Comparison of ENCODE assay signal across 13 cellular contexts in the genomic region with DNA sequence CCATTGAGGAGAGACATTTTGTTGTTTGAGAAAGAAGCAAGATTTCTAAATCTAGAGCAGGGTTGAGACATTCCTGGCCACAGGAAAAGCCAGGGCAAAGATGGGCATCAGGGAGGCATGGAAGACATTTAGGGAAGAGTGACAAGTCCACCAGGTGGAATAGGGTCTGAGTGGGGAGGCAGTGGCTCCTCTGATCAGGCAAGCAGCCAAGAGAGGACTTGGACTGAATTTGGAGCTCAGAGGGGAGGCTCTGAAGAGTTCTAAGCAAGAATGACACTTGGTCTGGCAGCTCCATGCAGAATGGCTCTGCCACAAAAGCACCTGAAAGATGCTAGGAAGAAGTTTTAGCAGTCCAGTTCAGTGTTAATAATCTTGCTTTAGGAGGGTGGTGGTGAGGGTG.
DNase-seq lines count a peak whose midpoint lies in the region; ATAC-seq and TF ChIP-seq lines count a peak whose summit lies in the region.
"Had no signal": no experiment of that assay in that cellular context is flagged by ENCODE, and none has a peak within 500 bp of the region (broad histone marks: within the 10 kb centered on the region; RNA-seq: fewer than 3 reads in every experiment).

No MANE protein-coding gene starts in this region.

- no peak for ATAC-seq in activated CD8-positive, alpha-beta T cell treated with anti-CD3 and anti-CD28 coated beads, Interleukin-2, amount 10 ng/mL, durations not matched to agents 7 days and 5 days
- ATAC-seq in upper lobe of right lung (no peak), HG02840 (IDR thresholded peaks at IDR 0.05; ENCODE audit: low FRiP score, unreplicated experiment) (no peak)

- CTCF ChIA-PET in activated naive CD4-positive, alpha-beta T cell treated with anti-CD3 and anti-CD28 coated beads for 36 hours (lab: Charles Lee), result interaction anchor here (0.6 to 1.7 kb wide), 7 partner anchors 9 to 239 kb away, joined by 3 to 5 read pairs (median 3); no protein-coding TSS in a partner anchor
- CTCF ChIA-PET in activated CD8-positive, alpha-beta T cell treated with anti-CD3 and anti-CD28 coated beads, Interleukin-2, amount 10 ng/mL, durations not matched to agents 7 days and 5 days (lab: Charles Lee), result interaction anchor here (1.0 to 2.9 kb wide), 13 partner anchors 9 to 493 kb away, joined by 3 to 22 read pairs (median 4); a partner anchor contains a TSS

- H3K4me1 ChIP-seq in muscle layer of duodenum (ENCODE audit: control insufficient read depth in 1 of 2, insufficient read depth in 2 of 2, low read length in 2 of 2) (peaks cover 0 to 9% of the 10 kb centered on the region in 2 donors), upper lobe of right lung (peaks cover 2% of the 10 kb centered on the region)

- no peak overlapping the region for H3K4me3 Mint-ChIP-seq in activated naive CD4-positive, alpha-beta T cell treated with anti-CD3 and anti-CD28 coated beads for 36 hours
- no peak overlapping the region for H3K4me3 Mint-ChIP-seq in activated CD8-positive, alpha-beta T cell treated with anti-CD3 and anti-CD28 coated beads, Interleukin-2, amount 10 ng/mL, durations not matched to agents 7 days and 5 days

- no peaks in the 10 kb centered on the region for H3K27me3 Mint-ChIP-seq in activated naive CD4-positive, alpha-beta T cell treated with anti-CD3 and anti-CD28 coated beads for 36 hours (ENCODE audit: low read depth)
- no peaks in the 10 kb centered on the region for H3K27me3 Mint-ChIP-seq in activated CD8-positive, alpha-beta T cell treated with anti-CD3 and anti-CD28 coated beads, Interleukin-2, amount 10 ng/mL, durations not matched to agents 7 days and 5 days (ENCODE audit: low read depth)

- DNase-seq in activated naive CD4-positive, alpha-beta T cell treated with anti-CD3 and anti-CD28 coated beads for 36 hours, result no peak
- DNase-seq in activated naive CD4-positive, alpha-beta T cell treated with Interleukin-2 at 50 U/mL for 16 hours, result no peak
- DNase-seq in activated CD8-positive, alpha-beta T cell treated with anti-CD3 and anti-CD28 coated beads, Interleukin-2, amount 10 ng/mL, durations not matched to agents 7 days and 5 days, result no peak
- no peak for DNase-seq in upper lobe of right lung
- DNase-seq in GM19238 (ENCODE audit: insufficient read length, low spot score), result no peak
- no peak for DNase-seq in GM03348 (ENCODE audit: low spot score)
- DNase-seq: activated effector memory CD4-positive, alpha-beta T cell treated with Interleukin-2 at 50 U/mL for 16 hours; NCI-H2081; NCI-H774; RPMI8226; stimulated activated CD4-positive, alpha-beta T cell treated with anti-CD3 and anti-CD28 coated beads, Interleukin-15, amount 100 ng/mL, for 24 hours had no signal

- H3K4me3 ChIP-seq in muscle layer of duodenum (ENCODE audit: low read depth in 1 of 2, low read length in 2 of 2) (no peak overlapping the region), upper lobe of right lung (no peak overlapping the region)

- peaks cover 25% of the 10 kb centered on the region for H3K36me3 Mint-ChIP-seq in activated naive CD4-positive, alpha-beta T cell treated with anti-CD3 and anti-CD28 coated beads for 36 hours (ENCODE audit: low read depth)
- peaks cover 59% of the 10 kb centered on the region for H3K36me3 Mint-ChIP-seq in activated CD8-positive, alpha-beta T cell treated with anti-CD3 and anti-CD28 coated beads, Interleukin-2, amount 10 ng/mL, durations not matched to agents 7 days and 5 days (ENCODE audit: low read depth)

- H3K27me3 ChIP-seq in muscle layer of duodenum (ENCODE audit: low read depth, low read length) (no peaks in the 10 kb centered on the region), upper lobe of right lung (no peaks in the 10 kb centered on the region)

- H3K9me3 ChIP-seq in muscle layer of duodenum (ENCODE audit: control insufficient read depth in 1 of 2, low read length in 2 of 2), result no peaks in the 10 kb centered on the region
- no peaks in the 10 kb centered on the region for H3K9me3 ChIP-seq in upper lobe of right lung

- peak overlapping the region; percentile 78 for H3K27ac Mint-ChIP-seq in activated naive CD4-positive, alpha-beta T cell treated with anti-CD3 and anti-CD28 coated beads for 36 hours
- peak overlapping the region; percentile 81 for H3K27ac Mint-ChIP-seq in activated CD8-positive, alpha-beta T cell treated with anti-CD3 and anti-CD28 coated beads, Interleukin-2, amount 10 ng/mL, durations not matched to agents 7 days and 5 days

- no peaks in the 10 kb centered on the region for H3K36me3 ChIP-seq in muscle layer of duodenum (ENCODE audit: control insufficient read depth in 1 of 2, insufficient read depth in 2 of 2, low read length in 2 of 2)
- H3K36me3 ChIP-seq in upper lobe of right lung, result no peaks in the 10 kb centered on the region

- H3K4me1 Mint-ChIP-seq in activated naive CD4-positive, alpha-beta T cell treated with anti-CD3 and anti-CD28 coated beads for 36 hours (ENCODE audit: low read depth), result peaks cover 88% of the 10 kb centered on the region
- H3K4me1 Mint-ChIP-seq in activated CD8-positive, alpha-beta T cell treated with anti-CD3 and anti-CD28 coated beads, Interleukin-2, amount 10 ng/mL, durations not matched to agents 7 days and 5 days (ENCODE audit: low read depth), result peaks cover 86% of the 10 kb centered on the region

- H3K9me3 Mint-ChIP-seq in activated naive CD4-positive, alpha-beta T cell treated with anti-CD3 and anti-CD28 coated beads for 36 hours, result no peaks in the 10 kb centered on the region
- H3K9me3 Mint-ChIP-seq in activated CD8-positive, alpha-beta T cell treated with anti-CD3 and anti-CD28 coated beads, Interleukin-2, amount 10 ng/mL, durations not matched to agents 7 days and 5 days (ENCODE audit: insufficient read depth), result no peaks in the 10 kb centered on the region

- POLR2A ChIA-PET in activated CD8-positive, alpha-beta T cell treated with anti-CD3 and anti-CD28 coated beads, Interleukin-2, amount 10 ng/mL, durations not matched to agents 7 days and 5 days (lab: Charles Lee), result interaction anchor here (0.8 to 1.3 kb wide), 4 partner anchors 12 to 119 kb away, joined by 3 to 6 read pairs (median 4); no protein-coding TSS in a partner anchor

- intact Hi-C loops in activated naive CD4-positive, alpha-beta T cell treated with anti-CD3 and anti-CD28 coated beads for 36 hours (cut with micrococcal nuclease), result no loop called here
- intact Hi-C loops in upper lobe of right lung (cut with DNase I), result no loop called here

- no peak for TF ChIP-seq CTCF in upper lobe of right lung (IDR thresholded peaks at IDR 0.05)

- H3K27ac ChIP-seq in muscle layer of duodenum (ENCODE audit: low read length) (peak overlapping the region; percentile 16), upper lobe of right lung (peak overlapping the region; percentile 47)
